25 cellular contexts compared by ENCODE assay signal in the genomic region with DNA sequence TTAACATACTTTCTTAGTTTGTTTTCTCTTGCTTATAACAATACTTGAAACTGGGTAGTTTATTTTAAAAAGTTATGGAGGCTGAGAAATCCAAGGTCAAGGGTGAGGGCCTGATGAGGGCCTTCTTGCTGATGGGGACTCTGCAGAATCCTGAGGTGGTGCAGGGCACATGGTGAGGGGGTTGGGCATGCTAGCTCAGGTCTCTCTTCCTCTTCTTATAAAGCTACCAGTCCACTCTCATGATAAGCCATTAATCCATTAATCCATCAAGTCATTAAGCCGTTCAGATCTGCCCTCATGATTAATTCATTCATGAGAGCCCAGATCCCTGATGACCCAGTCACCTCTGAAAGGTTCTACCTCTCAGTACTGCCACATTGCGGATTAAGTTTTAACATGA.
"Had no signal": no experiment of that assay in that cellular context is flagged by ENCODE, and none has a peak within 500 bp of the region (broad histone marks: within the 10 kb centered on the region; RNA-seq: fewer than 3 reads in every experiment).

No MANE protein-coding gene starts in this region.

- H3K27me3 ChIP-seq: brain microvascular endothelial cell, dorsolateral prefrontal cortex had no signal

- H3K27ac ChIP-seq: brain microvascular endothelial cell, coronary artery, dorsolateral prefrontal cortex had no signal

- DNase-seq: activated CD4-positive, alpha-beta memory T cell treated with anti-CD3 and anti-CD28 coated beads for 36 hours; activated CD4-positive, alpha-beta T cell treated with anti-CD3 and anti-CD28 coated beads for 36 hours; activated CD4-positive, alpha-beta T cell treated with anti-CD3 and anti-CD28 coated beads, Interleukin-2, amount 10 ng/mL, durations not matched to agents 24 days and 14 days; activated CD4-positive, CD25-positive, alpha-beta regulatory T cell; activated CD4-positive, CD25-positive, alpha-beta regulatory T cell treated with anti-CD3 and anti-CD28 coated beads, Interleukin-2, amount 50 U/mL, for 72 hours; activated CD8-positive, alpha-beta memory T cell treated with anti-CD3 and anti-CD28 coated beads, Interleukin-2, amount 10 ng/mL, durations not matched to agents 7 days and 5 days; activated CD8-positive, alpha-beta memory T cell treated with anti-CD3 and anti-CD28 coated beads, Interleukin-2, amount 50 U/mL, for 48 hours; activated CD8-positive, alpha-beta T cell treated with anti-CD3 and anti-CD28 coated beads, Interleukin-2, amount 10 ng/mL, durations not matched to agents 7 days and 5 days; activated gamma-delta T cell; activated naive CD4-positive, alpha-beta T cell; activated naive CD4-positive, alpha-beta T cell treated with anti-CD3 and anti-CD28 coated beads, Interleukin-2, amount 10 ng/mL, durations not matched to agents 7 days and 5 days; activated T-cell treated with anti-CD3 and anti-CD28 coated beads for 4 hours; activated T-cell treated with anti-CD3 and anti-CD28 coated beads, Interleukin-2, amount 50 U/mL, for 24 hours; activated T-cell treated with anti-CD3 and anti-CD28 coated beads, Interleukin-2, amount 50 U/mL, for 72 hours; amniotic stem cell; anterior cingulate cortex; brain microvascular endothelial cell; dorsolateral prefrontal cortex; effector memory CD4-positive, alpha-beta T cell; endodermal cell; foreskin fibroblast; head of caudate nucleus; T-helper 17 cell; T1000 had no signal

- H3K36me3 ChIP-seq: brain microvascular endothelial cell had no signal

- H3K4me3 ChIP-seq: coronary artery, dorsolateral prefrontal cortex had no signal
